In the genomic region with DNA sequence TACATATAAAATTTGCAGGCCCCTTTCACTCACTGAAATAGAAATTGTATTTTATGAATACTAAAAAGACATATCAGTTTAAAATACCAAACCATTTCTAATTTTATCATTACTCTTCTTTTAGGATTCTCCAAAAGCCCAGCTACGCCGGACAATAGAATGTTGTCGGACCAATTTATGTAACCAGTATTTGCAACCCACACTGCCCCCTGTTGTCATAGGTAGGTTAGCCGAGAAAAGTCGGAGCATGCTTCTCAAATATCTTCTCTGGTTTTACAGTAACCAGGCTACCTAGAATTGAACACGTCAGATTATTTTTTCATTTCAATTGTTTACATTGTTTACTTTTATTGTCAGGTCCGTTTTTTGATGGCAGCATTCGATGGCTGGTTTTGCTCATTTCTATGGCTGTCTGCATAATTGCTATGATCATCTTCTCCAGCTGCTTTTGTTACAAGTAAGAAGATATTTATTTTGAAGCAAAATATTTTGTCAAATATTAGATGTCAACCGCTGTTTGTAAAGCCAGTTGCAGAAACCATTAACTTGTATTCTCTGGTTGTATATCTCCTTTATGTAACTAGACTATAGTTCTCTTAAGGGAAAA, we compare ENCODE assay signal across 9 cellular contexts. TPM values are rescaled to one million over a fixed set of nuclear protein-coding genes. Genes with fewer than 3 reads are reported as not detected.
DNase-seq lines count a peak whose midpoint lies in the region; ATAC-seq and TF ChIP-seq lines count a peak whose summit lies in the region.
"Had no signal": no experiment of that assay in that cellular context is flagged by ENCODE, and none has a peak within 500 bp of the region (broad histone marks: within the 10 kb centered on the region; RNA-seq: fewer than 3 reads in every experiment).

No MANE protein-coding gene starts in this region.

- intact Hi-C loops in left ventricle myocardium superior (cut with micrococcal nuclease): loop anchor here (10.0 kb wide), 1 partner anchor 185 kb away; no protein-coding TSS in a partner anchor

- no peak overlapping the region for H3K4me3 ChIP-seq in OCI-LY3 (ENCODE audit: low read length)

- peak; percentile 66 for TF ChIP-seq CTCF in OCI-LY3 (IDR thresholded peaks at IDR 0.05; ENCODE audit: low read depth, low read length)

- no peaks in the 10 kb centered on the region for H3K27me3 ChIP-seq in OCI-LY3 (ENCODE audit: low read depth, low read length)

- no peak overlapping the region for H2AFZ ChIP-seq in OCI-LY3 (ENCODE audit: low read depth, low read length)

- H3K36me3 ChIP-seq in OCI-LY3 (replicated peaks; ENCODE audit: low read depth, low read length): peaks cover 10% of the 10 kb centered on the region

- H3K9me3 ChIP-seq in OCI-LY3 (ENCODE audit: insufficient read depth, low read length): no peaks in the 10 kb centered on the region

- ATAC-seq in HG02610 (IDR thresholded peaks at IDR 0.05; ENCODE audit: unreplicated experiment): peak; percentile 58
- peak; percentile 62 for ATAC-seq in left ventricle myocardium superior

- H3K27ac ChIP-seq in OCI-LY3 (ENCODE audit: low read length): no peak overlapping the region

- H3K4me1 ChIP-seq in OCI-LY3 (ENCODE audit: low read length): no peaks in the 10 kb centered on the region

- H3K9ac ChIP-seq in OCI-LY3 (ENCODE audit: low read length): no peak overlapping the region

- DNase-seq in DMS114 treated with DMSO at 0.1 percent for 48 hours (lab: John Stamatoyannopoulos, UW; ENCODE audit: unreplicated experiment) (peak; percentile 60), amygdala (lab: John Stamatoyannopoulos, UW) (peak in 39 of 56 donors; percentile 8 to 85 (median 30)), left ventricle myocardium superior (no peak), pulmonary artery endothelial cell (ENCODE audit: low read depth, low spot score) (peak; percentile 36), NCI-H2029 (lab: John Stamatoyannopoulos, UW) (no peak), NCI-H2171 treated with DMSO at 0.1 percent for 48 hours (lab: John Stamatoyannopoulos, UW) (no peak)

- no peaks in the 10 kb centered on the region for H3K79me2 ChIP-seq in OCI-LY3 (ENCODE audit: low read length)

- H3K4me2 ChIP-seq in OCI-LY3 (ENCODE audit: low read length): no peak overlapping the region

- peaks cover 3% of the 10 kb centered on the region; the same call in 1 of the 2 replicates for H4K20me1 ChIP-seq in OCI-LY3 (ENCODE audit: insufficient read depth, low read length)

RNA-seq across cellular contexts. Expression of a gene that starts 57.6 kb away (rescaled TPM):
- total RNA-seq in left ventricle myocardium superior: 31.3 TPM
- 355 and 372 TPM in 2 replicates for total RNA-seq in pulmonary artery endothelial cell
- total RNA-seq: activated CD8-positive, alpha-beta memory T cell treated with anti-CD3 and anti-CD28 coated beads for 36 hours had no signal

RNA-seq across cellular contexts. Expression of a gene that starts 58.6 kb away (rescaled TPM):
- 21.2 TPM for total RNA-seq in left ventricle myocardium superior
- 43.1 and 45.0 TPM in 2 replicates for total RNA-seq in pulmonary artery endothelial cell
- total RNA-seq: activated CD8-positive, alpha-beta memory T cell treated with anti-CD3 and anti-CD28 coated beads for 36 hours had no signal

Comparison
In these comparisons a context has a peak if more than half of its experiments do, and no peak if none do; other contexts are left out.
1. DNase-seq: peak in DMS114 treated with DMSO at 0.1 percent for 48 hours (single experiment), amygdala (39 of 56) and pulmonary artery endothelial cell (single experiment); none in left ventricle myocardium superior (single experiment), NCI-H2029 (single experiment) and NCI-H2171 treated with DMSO at 0.1 percent for 48 hours (single experiment).
2. RNA of a gene that starts 57.6 kb away (total RNA-seq): 355 to 372 TPM in pulmonary artery endothelial cell; 31.3 TPM in left ventricle myocardium superior (single experiment); every median in the first group is over 10 times any median in the second.